18 cellular contexts compared by ENCODE assay signal in genomic region chr10:35232509-35232908, GRCh38.
"Had no signal": no experiment of that assay in that cellular context is flagged by ENCODE, and none has a peak within 500 bp of the region (broad histone marks: within the 10 kb centered on the region; RNA-seq: fewer than 3 reads in every experiment).

No MANE protein-coding gene starts in this region.

- H3K4me3 ChIP-seq: body of pancreas, heart right ventricle, pancreas, prostate gland, sigmoid colon, smooth muscle cell, tibial nerve had no signal

- H3K4me2 ChIP-seq: smooth muscle cell had no signal

- DNase-seq: activated B cell treated with CpG ODN at 0.5 μM for 24 hours; activated CD4-positive, alpha-beta T cell treated with anti-CD3 and anti-CD28 coated beads, Interleukin-2, amount 50 U/mL, for 1 hour; activated CD8-positive, alpha-beta T cell treated with anti-CD3 and anti-CD28 coated beads for 36 hours; activated naive CD4-positive, alpha-beta T cell; activated T-cell treated with anti-CD3 and anti-CD28 coated beads, Interleukin-2, amount 50 U/mL, for 48 hours; body of pancreas; cortex of kidney; foreskin keratinocyte; heart right ventricle; naive thymus-derived CD4-positive, alpha-beta T cell; nucleus accumbens; pancreas; retina; sigmoid colon; stimulated activated naive CD4-positive, alpha-beta T cell had no signal

- H3K27ac ChIP-seq: body of pancreas, foreskin keratinocyte, heart right ventricle, pancreas, prostate gland, sigmoid colon, tibial nerve had no signal

- H3K9me3 ChIP-seq: body of pancreas, heart right ventricle, pancreas, prostate gland, sigmoid colon, tibial nerve had no signal

- H3K27me3 ChIP-seq: body of pancreas, foreskin keratinocyte, heart right ventricle, pancreas, sigmoid colon, tibial nerve had no signal

- H3K4me1 ChIP-seq: body of pancreas, foreskin keratinocyte, pancreas, prostate gland, sigmoid colon, tibial nerve had no signal

- ATAC-seq: activated CD8-positive, alpha-beta T cell treated with anti-CD3 and anti-CD28 coated beads for 36 hours; body of pancreas; foreskin keratinocyte; heart right ventricle; naive thymus-derived CD4-positive, alpha-beta T cell; pancreas had no signal

- H3K36me3 ChIP-seq: heart right ventricle, pancreas, prostate gland, sigmoid colon, tibial nerve had no signal
